In the genomic region with DNA sequence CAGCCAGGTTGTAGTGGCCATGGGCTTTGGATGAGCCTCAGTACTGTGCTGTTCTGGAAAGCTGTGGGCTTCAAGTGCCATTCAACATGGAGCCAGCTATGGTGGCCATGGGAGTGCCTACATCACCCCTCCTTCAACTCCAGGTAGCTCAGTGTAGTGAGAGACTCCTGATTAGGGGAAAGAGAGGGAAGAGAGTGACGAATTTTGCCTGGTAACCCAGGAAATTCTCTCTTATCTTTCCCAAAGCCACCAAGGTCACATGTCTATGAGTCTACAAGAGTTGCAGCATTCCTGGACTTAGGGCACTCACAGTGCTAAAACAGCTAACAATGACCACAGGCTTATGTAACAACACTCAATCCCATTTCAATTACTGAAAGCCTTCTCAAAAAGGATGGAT, we compare ENCODE assay signal across 21 cellular contexts.
DNase-seq lines count a peak whose midpoint lies in the region; ATAC-seq and TF ChIP-seq lines count a peak whose summit lies in the region.
"Had no signal": no experiment of that assay in that cellular context is flagged by ENCODE, and none has a peak within 500 bp of the region (broad histone marks: within the 10 kb centered on the region; RNA-seq: fewer than 3 reads in every experiment).

No MANE protein-coding gene starts in this region.

- H3K9me2 ChIP-seq in GM23248 (ENCODE audit: insufficient read depth): no peaks in the 10 kb centered on the region; the same call in 1 of the 2 replicates

- H3K4me1 Mint-ChIP-seq in WTC11: no peaks in the 10 kb centered on the region
- H3K4me1 Mint-ChIP-seq: activated B cell treated with CpG ODN at 0.5 μM for 24 hours, T-helper 17 cell had no signal

- CTCF ChIA-PET in WTC11 (lab: Charles Lee): interaction anchor here (1.0 kb wide), 1 partner anchor 59 kb away, joined by 3 read pairs; no protein-coding TSS in a partner anchor
- CTCF ChIA-PET in GM10248 (lab: Yijun Ruan, JAX): interaction anchor here (1.1 kb wide), 1 partner anchor 57 kb away, joined by 3 read pairs; no protein-coding TSS in a partner anchor

- WGBS in GM23248 (ENCODE audit: low coverage in 1 of 2, low lambda C conversion rate in 2 of 2, missing lambda C conversion rate in 2 of 2), 2 experiments: 17 to 28% methylated on average over 1 of the region's 1 CpG

- no peak overlapping the region for H3K9ac ChIP-seq in GM23248

- DNase-seq in GM23248: peak; percentile 76
- no peak for DNase-seq in WTC11 (ENCODE audit: low spot score)
- DNase-seq in fibroblast of the aortic adventitia (ENCODE audit: low read depth): peak; percentile 80
- DNase-seq in stromal cell of bone marrow (ENCODE audit: low read depth): peak; percentile 54
- no peak for DNase-seq in GM19240 (ENCODE audit: insufficient read length, low spot score)
- DNase-seq in GM10248 (ENCODE audit: extremely low spot score): no peak
- DNase-seq: activated B cell treated with CpG ODN at 0.5 μM for 24 hours; amygdala; DMS 273 treated with DMSO at 0.1 percent for 48 hours; hypothalamus; left colon; NCI-H146; NCI-H446 treated with DMSO at 0.1 percent for 48 hours; stimulated activated CD4-positive, alpha-beta T cell treated with anti-CD3 and anti-CD28 coated beads, Interleukin-4, amount 100 ng/mL, for 24 hours; stimulated activated CD8-positive, alpha-beta memory T cell treated with anti-CD3 and anti-CD28 coated beads, Interleukin-4, amount 100 ng/mL, for 48 hours; T-helper 17 cell had no signal

- no peak overlapping the region for H2AFZ ChIP-seq in GM23248

- H3K4me2 ChIP-seq in GM23248 (ENCODE audit: unreplicated experiment): no peak overlapping the region

- TF ChIP-seq CTCF in WTC11 (IDR thresholded peaks at IDR 0.05): no peak
- TF ChIP-seq CTCF in fibroblast of the aortic adventitia (IDR thresholded peaks at IDR 0.05; ENCODE audit: insufficient read depth, low read length): no peak
- TF ChIP-seq CTCF in GM10248 (IDR thresholded peaks at IDR 0.05; ENCODE audit: control extremely low read depth, extremely low read depth, low read depth, missing control alignments): no peak

- ATAC-seq in WTC11 (no peak), HG03280 (IDR thresholded peaks at IDR 0.05; ENCODE audit: unreplicated experiment) (no peak)
- ATAC-seq: left colon, Right ventricle myocardium inferior, T-helper 17 cell had no signal

- peaks cover 3% of the 10 kb centered on the region; the same call in 1 of the 2 replicates for H3K4me1 ChIP-seq in GM23248 (ENCODE audit: insufficient read depth)

- H3K36me3 Mint-ChIP-seq in WTC11: no peaks in the 10 kb centered on the region

- H3K27me3 Mint-ChIP-seq in WTC11 (ENCODE audit: low read depth): no peaks in the 10 kb centered on the region; the same call in 1 of the 2 replicates

- no peaks in the 10 kb centered on the region for H3K79me2 ChIP-seq in GM23248 (ENCODE audit: insufficient read depth)

- H3K36me3 ChIP-seq in GM23248 (ENCODE audit: low read depth): no peaks in the 10 kb centered on the region

- in situ Hi-C loops in GM23248 (cut with MboI): no loop called here

- H3K27ac ChIP-seq in GM23248: 0 out of 2 replicates have a peak overlapping the region, but pooled peaks have one; percentile 25
- H3K27ac ChIP-seq: C4-2B, epithelial cell of prostate, HL-60 had no signal

- H4K20me1 ChIP-seq in GM23248 (ENCODE audit: insufficient read depth): no peaks in the 10 kb centered on the region

- POLR2A ChIA-PET in WTC11 (lab: Charles Lee) (no interaction called here), GM10248 (lab: Yijun Ruan, JAX) (no interaction called here)

- no peak overlapping the region for H3K4me3 Mint-ChIP-seq in WTC11
- H3K4me3 Mint-ChIP-seq: activated B cell treated with CpG ODN at 0.5 μM for 24 hours, T-helper 17 cell had no signal

- H3K9me3 ChIP-seq in GM23248 (ENCODE audit: low read depth): no peaks in the 10 kb centered on the region

- H3F3A ChIP-seq in GM23248 (ENCODE audit: insufficient read depth): no peaks in the 10 kb centered on the region

- peaks cover 23% of the 10 kb centered on the region for H3K9me3 Mint-ChIP-seq in WTC11

- H3K4me3 ChIP-seq in GM23248 (no peak overlapping the region), fibroblast of the aortic adventitia (ENCODE audit: low read depth, low read length) (no peak overlapping the region)

- no peaks in the 10 kb centered on the region for H3K27me3 ChIP-seq in GM23248 (replicated peaks; ENCODE audit: insufficient read depth)

- H3K27ac Mint-ChIP-seq in WTC11: no peak overlapping the region
- H3K27ac Mint-ChIP-seq: activated B cell treated with CpG ODN at 0.5 μM for 24 hours, T-helper 17 cell had no signal

TF ChIP-seq in WTC11, 78 proteins besides CTCF, POLR2A, EP300 and RAD21:
- TF ChIP-seq GABPB1 (CRISPR knock-in tag; IDR thresholded peaks at IDR 0.05) (peak; percentile 79), CBFB (CRISPR knock-in tag; IDR thresholded peaks at IDR 0.05; ENCODE audit: low read depth) (no peak)
- TF ChIP-seq, protein P1, sequence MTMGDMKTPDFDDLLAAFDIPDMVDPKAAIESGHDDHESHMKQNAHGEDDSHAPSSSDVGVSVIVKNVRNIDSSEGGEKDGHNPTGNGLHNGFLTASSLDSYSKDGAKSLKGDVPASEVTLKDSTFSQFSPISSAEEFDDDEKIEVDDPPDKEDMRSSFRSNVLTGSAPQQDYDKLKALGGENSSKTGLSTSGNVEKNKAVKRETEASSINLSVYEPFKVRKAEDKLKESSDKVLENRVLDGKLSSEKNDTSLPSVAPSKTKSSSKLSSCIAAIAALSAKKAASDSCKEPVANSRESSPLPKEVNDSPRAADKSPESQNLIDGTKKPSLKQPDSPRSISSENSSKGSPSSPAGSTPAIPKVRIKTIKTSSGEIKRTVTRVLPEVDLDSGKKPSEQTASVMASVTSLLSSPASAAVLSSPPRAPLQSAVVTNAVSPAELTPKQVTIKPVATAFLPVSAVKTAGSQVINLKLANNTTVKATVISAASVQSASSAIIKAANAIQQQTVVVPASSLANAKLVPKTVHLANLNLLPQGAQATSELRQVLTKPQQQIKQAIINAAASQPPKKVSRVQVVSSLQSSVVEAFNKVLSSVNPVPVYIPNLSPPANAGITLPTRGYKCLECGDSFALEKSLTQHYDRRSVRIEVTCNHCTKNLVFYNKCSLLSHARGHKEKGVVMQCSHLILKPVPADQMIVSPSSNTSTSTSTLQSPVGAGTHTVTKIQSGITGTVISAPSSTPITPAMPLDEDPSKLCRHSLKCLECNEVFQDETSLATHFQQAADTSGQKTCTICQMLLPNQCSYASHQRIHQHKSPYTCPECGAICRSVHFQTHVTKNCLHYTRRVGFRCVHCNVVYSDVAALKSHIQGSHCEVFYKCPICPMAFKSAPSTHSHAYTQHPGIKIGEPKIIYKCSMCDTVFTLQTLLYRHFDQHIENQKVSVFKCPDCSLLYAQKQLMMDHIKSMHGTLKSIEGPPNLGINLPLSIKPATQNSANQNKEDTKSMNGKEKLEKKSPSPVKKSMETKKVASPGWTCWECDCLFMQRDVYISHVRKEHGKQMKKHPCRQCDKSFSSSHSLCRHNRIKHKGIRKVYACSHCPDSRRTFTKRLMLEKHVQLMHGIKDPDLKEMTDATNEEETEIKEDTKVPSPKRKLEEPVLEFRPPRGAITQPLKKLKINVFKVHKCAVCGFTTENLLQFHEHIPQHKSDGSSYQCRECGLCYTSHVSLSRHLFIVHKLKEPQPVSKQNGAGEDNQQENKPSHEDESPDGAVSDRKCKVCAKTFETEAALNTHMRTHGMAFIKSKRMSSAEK (CRISPR knock-in tag; IDR thresholded peaks at IDR 0.05; ENCODE audit: borderline replicate concordance): no peak

Comparison
In these comparisons a context has a peak if more than half of its experiments do, and no peak if none do; other contexts are left out.
1. DNase-seq: peak in GM23248 (single experiment), fibroblast of the aortic adventitia (single experiment) and stromal cell of bone marrow (single experiment); none in WTC11 (single experiment), GM19240 (single experiment) and GM10248 (single experiment).